In the genomic region with DNA sequence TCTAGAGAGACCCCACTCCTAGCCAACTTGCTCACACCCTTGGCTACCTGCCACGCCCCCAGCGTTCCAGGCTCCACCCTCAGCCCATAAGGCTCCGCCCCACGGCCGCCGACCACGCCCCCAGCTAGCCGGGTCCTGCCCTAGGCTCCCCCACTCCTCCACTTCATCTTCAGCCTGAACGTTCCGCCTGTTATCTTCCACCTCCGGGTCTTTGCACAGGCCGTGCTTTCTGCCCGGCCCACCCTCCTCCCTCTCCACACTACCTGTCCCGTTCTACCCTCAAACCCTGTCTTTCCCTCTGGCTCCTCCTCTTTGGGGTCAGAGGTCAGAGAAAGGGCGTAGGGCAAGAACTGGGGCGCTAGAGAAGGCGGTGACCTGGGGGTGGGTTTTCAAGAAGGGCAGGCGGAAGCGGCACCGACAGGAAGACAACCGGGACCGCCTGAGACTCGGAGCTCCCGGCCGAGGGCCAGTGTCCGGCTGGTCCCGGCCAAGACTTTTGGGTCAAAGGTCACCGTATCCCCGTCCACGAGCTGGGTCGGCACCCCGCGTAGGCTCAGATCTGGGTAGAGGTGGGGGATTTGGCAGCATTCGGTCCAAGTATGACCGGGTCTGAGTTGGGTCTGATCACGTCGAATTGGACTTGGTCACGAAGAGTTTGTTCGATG, we compare ENCODE assay signal across 9 cellular contexts. TPM values are rescaled to one million over a fixed set of nuclear protein-coding genes. Genes with fewer than 3 reads are reported as not detected.
DNase-seq lines count a peak whose midpoint lies in the region; ATAC-seq and TF ChIP-seq lines count a peak whose summit lies in the region.
"Had no signal": no experiment of that assay in that cellular context is flagged by ENCODE, and none has a peak within 500 bp of the region (broad histone marks: within the 10 kb centered on the region; RNA-seq: fewer than 3 reads in every experiment).

No MANE protein-coding gene starts in this region.

- H3K27me3 Mint-ChIP-seq in activated T-helper 2 cell treated with anti-CD3 and anti-CD28 coated beads, Interferon-gamma antibody, Interleukin-2, Interleukin-4, amounts not matched to agents 10 μg/mL and 5 μg/mL and 100 μg/mL, durations not matched to agents 14 hours and 24 hours and 36 hours (ENCODE audit: low read depth), result peaks cover 45% of the 10 kb centered on the region

- no peaks in the 10 kb centered on the region for H3K36me3 Mint-ChIP-seq in activated T-helper 2 cell treated with anti-CD3 and anti-CD28 coated beads, Interferon-gamma antibody, Interleukin-2, Interleukin-4, amounts not matched to agents 10 μg/mL and 5 μg/mL and 100 μg/mL, durations not matched to agents 14 hours and 24 hours and 36 hours (ENCODE audit: low read depth)

- no peaks in the 10 kb centered on the region for H3K9me3 Mint-ChIP-seq in activated T-helper 2 cell treated with anti-CD3 and anti-CD28 coated beads, Interferon-gamma antibody, Interleukin-2, Interleukin-4, amounts not matched to agents 10 μg/mL and 5 μg/mL and 100 μg/mL, durations not matched to agents 14 hours and 24 hours and 36 hours

- peaks cover 14 to 41% (median 30%) of the 10 kb centered on the region in 9 donors for H3K4me1 ChIP-seq in heart right ventricle

- H3K4me3 Mint-ChIP-seq in activated T-helper 2 cell treated with anti-CD3 and anti-CD28 coated beads, Interferon-gamma antibody, Interleukin-2, Interleukin-4, amounts not matched to agents 10 μg/mL and 5 μg/mL and 100 μg/mL, durations not matched to agents 14 hours and 24 hours and 36 hours (ENCODE audit: low read depth), result peak overlapping the region; percentile 79

- H3K36me3 ChIP-seq in heart right ventricle, result no peaks in the 10 kb centered on the region

- WGBS in heart right ventricle, 2 donors, result 7 to 8% methylated on average over 39 of the region's 39 CpGs

- H3K27ac ChIP-seq in heart right ventricle, result peak overlapping the region in 8 of 10 donors; percentile 21 to 84 (median 48)
- H3K27ac ChIP-seq: epithelial cell of prostate had no signal

- peaks cover 8% of the 10 kb centered on the region for H3K4me1 Mint-ChIP-seq in activated T-helper 2 cell treated with anti-CD3 and anti-CD28 coated beads, Interferon-gamma antibody, Interleukin-2, Interleukin-4, amounts not matched to agents 10 μg/mL and 5 μg/mL and 100 μg/mL, durations not matched to agents 14 hours and 24 hours and 36 hours (ENCODE audit: low read depth)

- peaks cover 9 to 68% (median 58%) of the 10 kb centered on the region in 7 donors for H3K27me3 ChIP-seq in heart right ventricle

- no peak overlapping the region for H3K27ac Mint-ChIP-seq in activated T-helper 2 cell treated with anti-CD3 and anti-CD28 coated beads, Interferon-gamma antibody, Interleukin-2, Interleukin-4, amounts not matched to agents 10 μg/mL and 5 μg/mL and 100 μg/mL, durations not matched to agents 14 hours and 24 hours and 36 hours

- peak overlapping the region; percentile 35 to 65 (median 52) for H3K4me3 ChIP-seq in heart right ventricle
- H3K4me3 ChIP-seq in retinal pigment epithelial cell (ENCODE audit: low read length), result peak overlapping the region; percentile 48

- no peak for TF ChIP-seq CTCF in heart right ventricle (IDR thresholded peaks at IDR 0.05)
- TF ChIP-seq CTCF in retinal pigment epithelial cell (conservative IDR thresholded peaks at IDR 0.05; ENCODE audit: low read depth, low read length), result no peak

- peak in 6 of 8 donors; percentile 4 to 39 (median 12) for ATAC-seq in heart right ventricle

- intact Hi-C loops in activated T-helper 2 cell treated with anti-CD3 and anti-CD28 coated beads, Interferon-gamma antibody, Interleukin-2, Interleukin-4, amounts not matched to agents 10 μg/mL and 5 μg/mL and 100 μg/mL, durations not matched to agents 14 hours and 24 hours and 36 hours (cut with micrococcal nuclease), result no loop called here
- intact Hi-C loops in heart right ventricle (cut with DNase I), result loop anchor here in 2 of 10 donors (2.0 kb wide), 2 partner anchors 19 to 71 kb away; partner anchors contain the start of genes PIK3R2 (in 1 of the 2) and RAB3A (in 1 of the 2)

- DNase-seq in stimulated activated CD4-positive, alpha-beta T cell treated with anti-CD3 and anti-CD28 coated beads, Interleukin-12 subunit alpha, Interleukin-12 subunit beta, amount 100 ng/mL, for 48 hours (ENCODE audit: low read depth in 2 of 3, low spot score in 1 of 3), result peak in 2 of 3 donors; percentile 19 to 45
- DNase-seq in stimulated activated CD4-positive, alpha-beta T cell treated with anti-CD3 and anti-CD28 coated beads, Interleukin-12 subunit alpha, Interleukin-12 subunit beta, amount 100 ng/mL, for 4 hours, result no peak
- DNase-seq in NCI-H69 (lab: John Stamatoyannopoulos, UW), result peak; percentile 45
- DNase-seq in activated T-helper 2 cell treated with anti-CD3 and anti-CD28 coated beads, Interferon-gamma antibody, Interleukin-2, Interleukin-4, amounts not matched to agents 10 μg/mL and 5 μg/mL and 100 μg/mL, durations not matched to agents 14 hours and 24 hours and 36 hours (ENCODE audit: low spot score), result no peak
- DNase-seq in heart right ventricle, result peak; percentile 51 to 64
- no peak for DNase-seq in retinal pigment epithelial cell (ENCODE audit: low read depth)
- DNase-seq in NCI-H2107 treated with DMSO at 0.1 percent for 48 hours (lab: John Stamatoyannopoulos, UW; ENCODE audit: unreplicated experiment), result no peak
- DNase-seq in AG08396 (ENCODE audit: low spot score), result no peak

- no peaks in the 10 kb centered on the region for H3K9me3 ChIP-seq in heart right ventricle

RNA-seq across cellular contexts. Expression of gene PDE4C, which starts 2.2 kb away (rescaled TPM):
- total RNA-seq in activated T-helper 2 cell treated with anti-CD3 and anti-CD28 coated beads, Interferon-gamma antibody, Interleukin-2, Interleukin-4, amounts not matched to agents 10 μg/mL and 5 μg/mL and 100 μg/mL, durations not matched to agents 14 hours and 24 hours and 36 hours, result 0.14 TPM in 2 replicates
- total RNA-seq in heart right ventricle, result 1 to 10 TPM in 4 of 10 donors, under 1 TPM in 6; 0.30 to 4.2 (median 0.85) TPM
- 1 to 10 TPM; 1.2 to 6.3 TPM for polyA plus RNA-seq in heart right ventricle

RNA-seq across cellular contexts. Expression of gene RAB3A, which starts 20.1 kb away (rescaled TPM):
- total RNA-seq in activated T-helper 2 cell treated with anti-CD3 and anti-CD28 coated beads, Interferon-gamma antibody, Interleukin-2, Interleukin-4, amounts not matched to agents 10 μg/mL and 5 μg/mL and 100 μg/mL, durations not matched to agents 14 hours and 24 hours and 36 hours, result 6.3 and 7.4 TPM in 2 replicates
- total RNA-seq in heart right ventricle, result 10 to 100 TPM; 24.1 to 36.3 (median 31.4) TPM
- 10 to 100 TPM in 1 of 2 donors, 1 to 10 TPM in 1; 7.8 to 16.7 TPM for polyA plus RNA-seq in heart right ventricle

RNA-seq across cellular contexts. Expression of gene MPV17L2, which starts 31.0 kb away (rescaled TPM):
- total RNA-seq in activated T-helper 2 cell treated with anti-CD3 and anti-CD28 coated beads, Interferon-gamma antibody, Interleukin-2, Interleukin-4, amounts not matched to agents 10 μg/mL and 5 μg/mL and 100 μg/mL, durations not matched to agents 14 hours and 24 hours and 36 hours, result 14.5 and 14.8 TPM in 2 replicates
- 10 to 100 TPM; 10.6 to 16.5 (median 14.5) TPM for total RNA-seq in heart right ventricle
- 10 to 100 TPM; 23.0 to 61.9 TPM for polyA plus RNA-seq in heart right ventricle

RNA-seq across cellular contexts. Expression of gene IQCN, which starts 50.3 kb away (rescaled TPM):
- 2.9 and 3.3 TPM in 2 replicates for total RNA-seq in activated T-helper 2 cell treated with anti-CD3 and anti-CD28 coated beads, Interferon-gamma antibody, Interleukin-2, Interleukin-4, amounts not matched to agents 10 μg/mL and 5 μg/mL and 100 μg/mL, durations not matched to agents 14 hours and 24 hours and 36 hours
- total RNA-seq in heart right ventricle, result 1 to 10 TPM in 5 of 10 donors, under 1 TPM in 5; 0.49 to 1.5 (median 0.96) TPM
- polyA plus RNA-seq in heart right ventricle, result 1 to 10 TPM in 1 of 2 donors, under 1 TPM in 1; 0.17 to 7.8 TPM

RNA-seq across cellular contexts. Expression of gene IFI30, which starts 50.4 kb away (rescaled TPM):
- 37.0 and 41.2 TPM in 2 replicates for total RNA-seq in activated T-helper 2 cell treated with anti-CD3 and anti-CD28 coated beads, Interferon-gamma antibody, Interleukin-2, Interleukin-4, amounts not matched to agents 10 μg/mL and 5 μg/mL and 100 μg/mL, durations not matched to agents 14 hours and 24 hours and 36 hours
- 100 to 1,000 TPM in 1 of 10 donors, 10 to 100 TPM in 7, 1 to 10 TPM in 2; 6.5 to 241 (median 11.9) TPM for total RNA-seq in heart right ventricle
- 10 to 100 TPM in 1 of 2 donors, 1 to 10 TPM in 1; 9.7 to 31.2 TPM for polyA plus RNA-seq in heart right ventricle

Comparison
In these comparisons a context has a peak if more than half of its experiments do, and no peak if none do; other contexts are left out.
1. DNase-seq: peak in stimulated activated CD4-positive, alpha-beta T cell treated with anti-CD3 and anti-CD28 coated beads, Interleukin-12 subunit alpha, Interleukin-12 subunit beta, amount 100 ng/mL, for 48 hours (2 of 3), NCI-H69 (single experiment) and heart right ventricle (2 of 2); none in stimulated activated CD4-positive, alpha-beta T cell treated with anti-CD3 and anti-CD28 coated beads, Interleukin-12 subunit alpha, Interleukin-12 subunit beta, amount 100 ng/mL, for 4 hours (single experiment), activated T-helper 2 cell treated with anti-CD3 and anti-CD28 coated beads, Interferon-gamma antibody, Interleukin-2, Interleukin-4, amounts not matched to agents 10 μg/mL and 5 μg/mL and 100 μg/mL, durations not matched to agents 14 hours and 24 hours and 36 hours (single experiment), retinal pigment epithelial cell (single experiment), NCI-H2107 treated with DMSO at 0.1 percent for 48 hours (single experiment) and AG08396 (single experiment).